1 cellular context compared by ENCODE assay signal in the genomic region with DNA sequence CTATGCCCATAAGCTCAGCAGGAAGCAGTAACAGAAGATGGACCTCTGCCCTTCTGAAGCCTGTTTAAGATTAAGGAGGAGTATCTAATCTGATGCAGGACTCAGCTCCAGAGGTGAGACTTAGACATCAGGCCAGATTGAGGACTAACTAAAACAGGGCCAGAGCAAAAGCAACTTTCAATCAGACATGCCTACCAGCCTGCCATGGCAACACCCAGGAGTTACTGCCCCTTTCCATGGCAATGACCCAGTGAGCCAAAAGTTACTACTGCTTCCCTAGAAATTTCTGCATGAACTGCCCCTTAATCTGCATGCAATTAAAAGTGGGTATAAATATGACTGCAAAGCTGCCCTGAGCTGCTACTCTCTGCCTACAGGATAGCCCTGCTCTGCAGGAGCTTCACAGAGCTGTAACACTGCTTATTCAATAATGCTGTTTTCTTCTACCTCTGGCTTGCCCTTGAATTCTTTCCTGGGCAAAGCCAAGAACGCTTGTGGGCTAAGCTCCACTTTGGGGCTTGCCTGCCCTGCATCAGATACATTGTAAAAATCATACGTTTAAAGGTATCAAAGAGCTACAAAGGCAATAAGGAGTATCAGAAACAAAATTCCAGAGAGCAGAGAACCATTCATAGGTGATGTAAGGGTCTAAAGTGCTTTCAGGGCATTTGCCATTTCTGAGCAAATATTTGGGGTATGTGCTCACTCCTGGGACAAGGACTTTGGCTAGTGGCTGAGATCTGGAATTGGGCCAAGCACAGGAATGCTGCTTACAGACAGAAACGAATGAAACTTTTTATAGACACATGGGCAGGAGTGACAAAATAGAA.
TF ChIP-seq lines count a peak whose summit lies in the region.

No MANE protein-coding gene starts in this region.

TF ChIP-seq in HepG2, 621 proteins besides CTCF, POLR2A, EP300 and RAD21 (continued from another document and continues in another):
- TF ChIP-seq ZNF101 (CRISPR knock-in tag; IDR thresholded peaks at IDR 0.05; ENCODE audit: borderline replicate concordance, low read depth) (no peak), PBX3 (CRISPR knock-in tag; IDR thresholded peaks at IDR 0.05; ENCODE audit: borderline replicate concordance) (no peak), HNRNPUL1 (IDR thresholded peaks at IDR 0.05; ENCODE audit: low read depth, low read length) (no peak), ZNF567 (CRISPR knock-in tag; IDR thresholded peaks at IDR 0.05; ENCODE audit: borderline replicate concordance) (no peak), IRF2 (CRISPR knock-in tag; IDR thresholded peaks at IDR 0.05) (no peak), ZNF484 (CRISPR knock-in tag; IDR thresholded peaks at IDR 0.05; ENCODE audit: borderline replicate concordance, low read depth) (no peak), ZNF274 (CRISPR knock-in tag; IDR thresholded peaks at IDR 0.05) (no peak), ZBTB7A (CRISPR knock-in tag; IDR thresholded peaks at IDR 0.05) (no peak), ZGPAT (CRISPR knock-in tag; IDR thresholded peaks at IDR 0.05) (peak; percentile 36; the same call in 1 of the 2 replicates), DMTF1 (CRISPR knock-in tag; IDR thresholded peaks at IDR 0.05) (no peak), ZNF121 (CRISPR knock-in tag; IDR thresholded peaks at IDR 0.05) (no peak), SP140L (CRISPR knock-in tag; IDR thresholded peaks at IDR 0.05; ENCODE audit: borderline replicate concordance) (0 out of 2 replicates have a peak, but pooled peaks have one; percentile 35), BORCS8-MEF2B (CRISPR knock-in tag; IDR thresholded peaks at IDR 0.05) (no peak), AGO2 (optimal IDR thresholded peaks at IDR 0.05; ENCODE audit: low read depth, low read length) (no peak), NFKBIZ (CRISPR knock-in tag; IDR thresholded peaks at IDR 0.05) (no peak), MTF2 (CRISPR knock-in tag; IDR thresholded peaks at IDR 0.05; ENCODE audit: borderline replicate concordance) (no peak), BATF2 (CRISPR knock-in tag; IDR thresholded peaks at IDR 0.05) (no peak), MEIS1 (CRISPR knock-in tag; IDR thresholded peaks at IDR 0.05; ENCODE audit: borderline replicate concordance) (no peak), SMAD3 (CRISPR knock-in tag; IDR thresholded peaks at IDR 0.05) (0 out of 2 replicates have a peak, but pooled peaks have one; percentile 26), HNF1A (IDR thresholded peaks at IDR 0.05; ENCODE audit: low read depth) (0 out of 2 replicates have a peak, but pooled peaks have one; percentile 28), HNF1A (CRISPR knock-in tag; IDR thresholded peaks at IDR 0.05; ENCODE audit: borderline replicate concordance) (peak; percentile 43; the same call in 1 of the 2 replicates), ZNF614 (CRISPR knock-in tag; IDR thresholded peaks at IDR 0.05; ENCODE audit: borderline replicate concordance) (0 out of 2 replicates have a peak, but pooled peaks have one; percentile 48), ZNF335 (CRISPR knock-in tag; IDR thresholded peaks at IDR 0.05) (no peak), ZMYM4 (CRISPR knock-in tag; IDR thresholded peaks at IDR 0.05) (peak; percentile 55), ZNF816 (CRISPR knock-in tag; IDR thresholded peaks at IDR 0.05; ENCODE audit: borderline replicate concordance) (no peak), NONO (IDR thresholded peaks at IDR 0.05) (no peak), NONO (CRISPR knock-in tag; conservative IDR thresholded peaks at IDR 0.05) (no peak), ZNF17 (CRISPR knock-in tag; IDR thresholded peaks at IDR 0.05) (no peak), MXI1 (IDR thresholded peaks at IDR 0.05; ENCODE audit: borderline replicate concordance, low read depth, low read length) (no peak), ZNF598 (CRISPR knock-in tag; IDR thresholded peaks at IDR 0.05; ENCODE audit: borderline replicate concordance) (no peak), JARID2 (CRISPR knock-in tag; IDR thresholded peaks at IDR 0.05; ENCODE audit: insufficient replicate concordance) (no peak), ZNF34 (CRISPR knock-in tag; IDR thresholded peaks at IDR 0.05; ENCODE audit: borderline replicate concordance) (no peak)
- TF ChIP-seq, protein P1, sequence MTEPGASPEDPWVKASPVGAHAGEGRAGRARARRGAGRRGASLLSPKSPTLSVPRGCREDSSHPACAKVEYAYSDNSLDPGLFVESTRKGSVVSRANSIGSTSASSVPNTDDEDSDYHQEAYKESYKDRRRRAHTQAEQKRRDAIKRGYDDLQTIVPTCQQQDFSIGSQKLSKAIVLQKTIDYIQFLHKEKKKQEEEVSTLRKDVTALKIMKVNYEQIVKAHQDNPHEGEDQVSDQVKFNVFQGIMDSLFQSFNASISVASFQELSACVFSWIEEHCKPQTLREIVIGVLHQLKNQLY (CRISPR knock-in tag; IDR thresholded peaks at IDR 0.05) = peak; percentile 47; the same call in 1 of the 2 replicates
- TF ChIP-seq, protein P2, sequence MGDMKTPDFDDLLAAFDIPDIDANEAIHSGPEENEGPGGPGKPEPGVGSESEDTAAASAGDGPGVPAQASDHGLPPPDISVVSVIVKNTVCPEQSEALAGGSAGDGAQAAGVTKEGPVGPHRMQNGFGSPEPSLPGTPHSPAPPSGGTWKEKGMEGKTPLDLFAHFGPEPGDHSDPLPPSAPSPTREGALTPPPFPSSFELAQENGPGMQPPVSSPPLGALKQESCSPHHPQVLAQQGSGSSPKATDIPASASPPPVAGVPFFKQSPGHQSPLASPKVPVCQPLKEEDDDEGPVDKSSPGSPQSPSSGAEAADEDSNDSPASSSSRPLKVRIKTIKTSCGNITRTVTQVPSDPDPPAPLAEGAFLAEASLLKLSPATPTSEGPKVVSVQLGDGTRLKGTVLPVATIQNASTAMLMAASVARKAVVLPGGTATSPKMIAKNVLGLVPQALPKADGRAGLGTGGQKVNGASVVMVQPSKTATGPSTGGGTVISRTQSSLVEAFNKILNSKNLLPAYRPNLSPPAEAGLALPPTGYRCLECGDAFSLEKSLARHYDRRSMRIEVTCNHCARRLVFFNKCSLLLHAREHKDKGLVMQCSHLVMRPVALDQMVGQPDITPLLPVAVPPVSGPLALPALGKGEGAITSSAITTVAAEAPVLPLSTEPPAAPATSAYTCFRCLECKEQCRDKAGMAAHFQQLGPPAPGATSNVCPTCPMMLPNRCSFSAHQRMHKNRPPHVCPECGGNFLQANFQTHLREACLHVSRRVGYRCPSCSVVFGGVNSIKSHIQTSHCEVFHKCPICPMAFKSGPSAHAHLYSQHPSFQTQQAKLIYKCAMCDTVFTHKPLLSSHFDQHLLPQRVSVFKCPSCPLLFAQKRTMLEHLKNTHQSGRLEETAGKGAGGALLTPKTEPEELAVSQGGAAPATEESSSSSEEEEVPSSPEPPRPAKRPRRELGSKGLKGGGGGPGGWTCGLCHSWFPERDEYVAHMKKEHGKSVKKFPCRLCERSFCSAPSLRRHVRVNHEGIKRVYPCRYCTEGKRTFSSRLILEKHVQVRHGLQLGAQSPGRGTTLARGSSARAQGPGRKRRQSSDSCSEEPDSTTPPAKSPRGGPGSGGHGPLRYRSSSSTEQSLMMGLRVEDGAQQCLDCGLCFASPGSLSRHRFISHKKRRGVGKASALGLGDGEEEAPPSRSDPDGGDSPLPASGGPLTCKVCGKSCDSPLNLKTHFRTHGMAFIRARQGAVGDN (CRISPR knock-in tag; IDR thresholded peaks at IDR 0.05) = no peak
- TF ChIP-seq, protein P3, sequence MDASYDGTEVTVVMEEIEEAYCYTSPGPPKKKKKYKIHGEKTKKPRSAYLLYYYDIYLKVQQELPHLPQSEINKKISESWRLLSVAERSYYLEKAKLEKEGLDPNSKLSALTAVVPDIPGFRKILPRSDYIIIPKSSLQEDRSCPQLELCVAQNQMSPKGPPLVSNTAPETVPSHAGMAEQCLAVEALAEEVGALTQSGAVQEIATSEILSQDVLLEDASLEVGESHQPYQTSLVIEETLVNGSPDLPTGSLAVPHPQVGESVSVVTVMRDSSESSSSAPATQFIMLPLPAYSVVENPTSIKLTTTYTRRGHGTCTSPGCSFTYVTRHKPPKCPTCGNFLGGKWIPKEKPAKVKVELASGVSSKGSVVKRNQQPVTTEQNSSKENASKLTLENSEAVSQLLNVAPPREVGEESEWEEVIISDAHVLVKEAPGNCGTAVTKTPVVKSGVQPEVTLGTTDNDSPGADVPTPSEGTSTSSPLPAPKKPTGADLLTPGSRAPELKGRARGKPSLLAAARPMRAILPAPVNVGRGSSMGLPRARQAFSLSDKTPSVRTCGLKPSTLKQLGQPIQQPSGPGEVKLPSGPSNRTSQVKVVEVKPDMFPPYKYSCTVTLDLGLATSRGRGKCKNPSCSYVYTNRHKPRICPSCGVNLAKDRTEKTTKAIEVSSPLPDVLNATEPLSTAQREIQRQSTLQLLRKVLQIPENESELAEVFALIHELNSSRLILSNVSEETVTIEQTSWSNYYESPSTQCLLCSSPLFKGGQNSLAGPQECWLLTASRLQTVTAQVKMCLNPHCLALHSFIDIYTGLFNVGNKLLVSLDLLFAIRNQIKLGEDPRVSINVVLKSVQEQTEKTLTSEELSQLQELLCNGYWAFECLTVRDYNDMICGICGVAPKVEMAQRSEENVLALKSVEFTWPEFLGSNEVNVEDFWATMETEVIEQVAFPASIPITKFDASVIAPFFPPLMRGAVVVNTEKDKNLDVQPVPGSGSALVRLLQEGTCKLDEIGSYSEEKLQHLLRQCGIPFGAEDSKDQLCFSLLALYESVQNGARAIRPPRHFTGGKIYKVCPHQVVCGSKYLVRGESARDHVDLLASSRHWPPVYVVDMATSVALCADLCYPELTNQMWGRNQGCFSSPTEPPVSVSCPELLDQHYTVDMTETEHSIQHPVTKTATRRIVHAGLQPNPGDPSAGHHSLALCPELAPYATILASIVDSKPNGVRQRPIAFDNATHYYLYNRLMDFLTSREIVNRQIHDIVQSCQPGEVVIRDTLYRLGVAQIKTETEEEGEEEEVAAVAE (CRISPR knock-in tag; IDR thresholded peaks at IDR 0.05; ENCODE audit: borderline replicate concordance) = no peak
